1 cellular context compared by ENCODE assay signal in genomic region chr7:75596727-75597614, GRCh38.
TF ChIP-seq lines count a peak whose summit lies in the region.

No MANE protein-coding gene starts in this region.

TF ChIP-seq in H1, 55 proteins besides CTCF, POLR2A, EP300 and RAD21 (continued from another document):
- TF ChIP-seq USF2 (IDR thresholded peaks at IDR 0.05; ENCODE audit: low read length) (no peak), JUN (IDR thresholded peaks at IDR 0.05; ENCODE audit: low read depth, low read length) (no peak), SRF (IDR thresholded peaks at IDR 0.05; ENCODE audit: low read depth, low read length) (no peak), BRCA1 (IDR thresholded peaks at IDR 0.05; ENCODE audit: low read depth, low read length) (no peak)
